Comparison of ENCODE assay signal across 16 cellular contexts in genomic region chr18:35578481-35578880, GRCh38. TPM values are rescaled to one million over a fixed set of nuclear protein-coding genes. Genes with fewer than 3 reads are reported as not detected.
DNase-seq lines count a peak whose midpoint lies in the region; ATAC-seq, FAIRE-seq and TF ChIP-seq lines count a peak whose summit lies in the region.
"Had no signal": no experiment of that assay in that cellular context is flagged by ENCODE, and none has a peak within 500 bp of the region (broad histone marks: within the 10 kb centered on the region; RNA-seq: fewer than 3 reads in every experiment).

No MANE protein-coding gene starts in this region.

- no peak overlapping the region for H3K4me3 Mint-ChIP-seq in natural killer cell treated with Interleukin-12 subunit alpha and Interleukin-12 subunit beta and Interleukin-15 and Interleukin-18, amount 100 ng/mL, for 72 hours
- no peak overlapping the region for H3K4me3 Mint-ChIP-seq in natural killer cell
- H3K4me3 Mint-ChIP-seq in osteocyte (ENCODE audit: unreplicated experiment) = peak overlapping the region; percentile 38
- no peak overlapping the region for H3K4me3 Mint-ChIP-seq in mesothelial cell of epicardium

- no peak overlapping the region for H3K4me3 ChIP-seq in fibroblast of the aortic adventitia (ENCODE audit: low read depth, low read length)

- peaks cover 39 to 45% of the 10 kb centered on the region in 2 donors for H3K4me1 Mint-ChIP-seq in natural killer cell treated with Interleukin-12 subunit alpha and Interleukin-12 subunit beta and Interleukin-15 and Interleukin-18, amount 100 ng/mL, for 72 hours (ENCODE audit: low read depth in 2 of 2)
- H3K4me1 Mint-ChIP-seq in natural killer cell = peaks cover 14 to 15% of the 10 kb centered on the region in 2 donors
- peaks cover 28% of the 10 kb centered on the region for H3K4me1 Mint-ChIP-seq in osteocyte (ENCODE audit: unreplicated experiment)
- H3K4me1 Mint-ChIP-seq in mesothelial cell of epicardium = peaks cover 12% of the 10 kb centered on the region

- TF ChIP-seq CTCF in natural killer cell (IDR thresholded peaks at IDR 0.05) (no peak), fibroblast of the aortic adventitia (IDR thresholded peaks at IDR 0.05; ENCODE audit: insufficient read depth, low read length) (no peak), osteocyte (IDR thresholded peaks at IDR 0.05) (no peak), mesothelial cell of epicardium (IDR thresholded peaks at IDR 0.05; ENCODE audit: unreplicated experiment) (no peak)

- peaks cover 3 to 8% of the 10 kb centered on the region in 2 donors for H3K27me3 Mint-ChIP-seq in natural killer cell treated with Interleukin-12 subunit alpha and Interleukin-12 subunit beta and Interleukin-15 and Interleukin-18, amount 100 ng/mL, for 72 hours
- H3K27me3 Mint-ChIP-seq in natural killer cell (ENCODE audit: low read depth in 2 of 2) (peaks cover 0 to 3% of the 10 kb centered on the region in 2 donors), osteocyte (ENCODE audit: unreplicated experiment) (no peaks in the 10 kb centered on the region), mesothelial cell of epicardium (ENCODE audit: low read depth) (peaks cover 2% of the 10 kb centered on the region)

- DNase-seq in natural killer cell treated with Interleukin-12 subunit alpha and Interleukin-12 subunit beta and Interleukin-15 and Interleukin-18, amount 100 ng/mL, for 72 hours (ENCODE audit: low spot score) = no peak
- DNase-seq in natural killer cell (no peak), fibroblast of the aortic adventitia (ENCODE audit: low read depth) (peak; percentile 36), osteocyte (ENCODE audit: extremely low spot score, unreplicated experiment) (no peak), mesothelial cell of epicardium (ENCODE audit: low spot score in 2 of 2, unreplicated experiment in 2 of 2) (no peak), urothelium cell line (ENCODE audit: low spot score) (no peak), Kasumi-1 (lab: John Stamatoyannopoulos, UW) (no peak)
- DNase-seq: AML-193; DMS79 treated with DMSO at 0.1 percent for 48 hours; H7; NCI-H1105; NCI-H2081; NK-92 treated with Interleukin-12 subunit alpha and Interleukin-12 subunit beta, amount 100 ng/mL, for 24 hours had no signal

- peak overlapping the region; percentile 6 to 69 for H3K27ac Mint-ChIP-seq in natural killer cell treated with Interleukin-12 subunit alpha and Interleukin-12 subunit beta and Interleukin-15 and Interleukin-18, amount 100 ng/mL, for 72 hours
- H3K27ac Mint-ChIP-seq in natural killer cell (no peak overlapping the region), osteocyte (ENCODE audit: unreplicated experiment) (peak overlapping the region; percentile 29), mesothelial cell of epicardium (no peak overlapping the region)

- H3K36me3 Mint-ChIP-seq in natural killer cell treated with Interleukin-12 subunit alpha and Interleukin-12 subunit beta and Interleukin-15 and Interleukin-18, amount 100 ng/mL, for 72 hours = peaks cover 5% of the 10 kb centered on the region
- H3K36me3 Mint-ChIP-seq in natural killer cell (no peaks in the 10 kb centered on the region), osteocyte (ENCODE audit: unreplicated experiment) (no peaks in the 10 kb centered on the region), mesothelial cell of epicardium (peaks cover 2% of the 10 kb centered on the region)

- intact Hi-C loops in natural killer cell (cut with micrococcal nuclease) = no loop called here

- no peak for FAIRE-seq in urothelium cell line (lab: Jason Lieb, UNC)
- FAIRE-seq: RCC 7860 had no signal

- H3K9me3 Mint-ChIP-seq in natural killer cell treated with Interleukin-12 subunit alpha and Interleukin-12 subunit beta and Interleukin-15 and Interleukin-18, amount 100 ng/mL, for 72 hours = no peaks in the 10 kb centered on the region
- no peaks in the 10 kb centered on the region for H3K9me3 Mint-ChIP-seq in natural killer cell
- peaks cover 8% of the 10 kb centered on the region for H3K9me3 Mint-ChIP-seq in osteocyte (ENCODE audit: unreplicated experiment)
- H3K9me3 Mint-ChIP-seq in mesothelial cell of epicardium = peaks cover 14% of the 10 kb centered on the region

- ATAC-seq in natural killer cell treated with Interleukin-12 subunit alpha and Interleukin-12 subunit beta and Interleukin-15 and Interleukin-18, amount 100 ng/mL, for 72 hours = no peak
- ATAC-seq in natural killer cell (no peak), GM19397 (IDR thresholded peaks at IDR 0.05; ENCODE audit: unreplicated experiment) (no peak)
- ATAC-seq: Right ventricle myocardium inferior had no signal

RNA-seq across cellular contexts. Expression of gene GALNT1, which starts 3.1 kb away (rescaled TPM):
- total RNA-seq in natural killer cell treated with Interleukin-12 subunit alpha and Interleukin-12 subunit beta and Interleukin-15 and Interleukin-18, amount 100 ng/mL, for 72 hours = 10 to 100 TPM; 60.2 to 72.7 TPM
- total RNA-seq in natural killer cell = 10 to 100 TPM; 49.2 to 57.1 (median 50.0) TPM
- 46.9 and 49.0 TPM in 2 replicates for total RNA-seq in fibroblast of the aortic adventitia (ENCODE audit: low replicate concordance)
- total RNA-seq in osteocyte = 264 and 270 TPM in 2 replicates
- 80.7 to 95.5 TPM (median 85.0 TPM) in 3 replicates for total RNA-seq in mesothelial cell of epicardium

Comparison
In these comparisons a context has a peak if more than half of its experiments do, and no peak if none do; other contexts are left out.
1. H3K27ac Mint-ChIP-seq: peak in natural killer cell treated with Interleukin-12 subunit alpha and Interleukin-12 subunit beta and Interleukin-15 and Interleukin-18, amount 100 ng/mL, for 72 hours (2 of 2) and osteocyte (single experiment); none in natural killer cell (0 of 2) and mesothelial cell of epicardium (single experiment).